Comparison of ENCODE assay signal across 2 cellular contexts in genomic region chr11:60161766-60162165, GRCh38.
TF ChIP-seq lines count a peak whose summit lies in the region.

No MANE protein-coding gene starts in this region.

TF ChIP-seq in K562, 482 proteins besides CTCF, POLR2A, EP300 and RAD21:
- no peak for TF ChIP-seq BCL6 (CRISPR knock-in tag; IDR thresholded peaks at IDR 0.05)
- no peak for TF ChIP-seq RBM17 (IDR thresholded peaks at IDR 0.05; ENCODE audit: borderline replicate concordance, low read depth, low read length)
- no peak for TF ChIP-seq SREBF1 (IDR thresholded peaks at IDR 0.05; ENCODE audit: borderline replicate concordance, low read depth, low read length)
- no peak for TF ChIP-seq ZKSCAN3 (CRISPR knock-in tag; IDR thresholded peaks at IDR 0.05)
- TF ChIP-seq STAT6 (CRISPR knock-in tag; IDR thresholded peaks at IDR 0.05), result no peak
- TF ChIP-seq ZNF398 (CRISPR knock-in tag; IDR thresholded peaks at IDR 0.05), result no peak
- TF ChIP-seq TCF15 (CRISPR knock-in tag; IDR thresholded peaks at IDR 0.05), result no peak

TF ChIP-seq in H1, 55 proteins besides CTCF, POLR2A, EP300 and RAD21:
- no peak for TF ChIP-seq SP2 (IDR thresholded peaks at IDR 0.05; ENCODE audit: low read length)
- TF ChIP-seq SUZ12 (IDR thresholded peaks at IDR 0.05; ENCODE audit: low read length), result no peak
- TF ChIP-seq CREB1 (IDR thresholded peaks at IDR 0.05), result no peak
- TF ChIP-seq NRF1 (IDR thresholded peaks at IDR 0.05; ENCODE audit: low read depth, low read length), result no peak
- no peak for TF ChIP-seq GABPA (IDR thresholded peaks at IDR 0.05; ENCODE audit: borderline replicate concordance, insufficient read depth, low read length)
- no peak for TF ChIP-seq POU5F1 (IDR thresholded peaks at IDR 0.05; ENCODE audit: low read depth, low read length)
- TF ChIP-seq USF2 (IDR thresholded peaks at IDR 0.05; ENCODE audit: low read length), result no peak
